ENCODE assay signal across 15 cellular contexts in genomic region chr3:49519916-49520385, GRCh38. TPM values are rescaled to one million over a fixed set of nuclear protein-coding genes. Genes with fewer than 3 reads are reported as not detected.
A peak's percentile ranks its signal among the peaks of the same experiment; 100 is the strongest.
DNase-seq lines count a peak whose midpoint lies in the region; ATAC-seq and TF ChIP-seq lines count a peak whose summit lies in the region.
"Had no signal": no experiment of that assay in that cellular context is flagged by ENCODE, and none has a peak within 500 bp of the region (broad histone marks: within the 10 kb centered on the region; RNA-seq: fewer than 3 reads in every experiment).

No MANE protein-coding gene starts in this region.

- peak overlapping the region; percentile 76 for H3K27ac Mint-ChIP-seq in nephron progenitor cell
- no peak overlapping the region for H3K27ac Mint-ChIP-seq in activated CD4-positive, alpha-beta memory T cell treated with anti-CD3 and anti-CD28 coated beads for 36 hours

- no peaks in the 10 kb centered on the region for H3K9me3 Mint-ChIP-seq in nephron progenitor cell
- H3K9me3 Mint-ChIP-seq in activated CD4-positive, alpha-beta memory T cell treated with anti-CD3 and anti-CD28 coated beads for 36 hours: no peaks in the 10 kb centered on the region
- H3K9me3 Mint-ChIP-seq: activated naive CD4-positive, alpha-beta T cell treated with anti-CD3 and anti-CD28 coated beads, Interleukin-2, amount 50 U/mL, for 24 hours had no signal

- H3K27me3 Mint-ChIP-seq in nephron progenitor cell (ENCODE audit: low read depth, poor library complexity): peaks cover 3% of the 10 kb centered on the region
- no peaks in the 10 kb centered on the region for H3K27me3 Mint-ChIP-seq in activated CD4-positive, alpha-beta memory T cell treated with anti-CD3 and anti-CD28 coated beads for 36 hours
- H3K27me3 Mint-ChIP-seq: activated naive CD4-positive, alpha-beta T cell treated with anti-CD3 and anti-CD28 coated beads, Interleukin-2, amount 50 U/mL, for 24 hours had no signal

- peaks cover 5% of the 10 kb centered on the region for H3K4me1 Mint-ChIP-seq in nephron progenitor cell
- H3K4me1 Mint-ChIP-seq in activated CD4-positive, alpha-beta memory T cell treated with anti-CD3 and anti-CD28 coated beads for 36 hours (ENCODE audit: low read depth): peaks cover 3% of the 10 kb centered on the region

- H3K36me3 Mint-ChIP-seq in nephron progenitor cell (ENCODE audit: low read depth): peaks cover 13% of the 10 kb centered on the region
- peaks cover 8% of the 10 kb centered on the region for H3K36me3 Mint-ChIP-seq in activated CD4-positive, alpha-beta memory T cell treated with anti-CD3 and anti-CD28 coated beads for 36 hours

- ATAC-seq in HG03565 (IDR thresholded peaks at IDR 0.05; ENCODE audit: unreplicated experiment): no peak
- ATAC-seq in HG03159 (IDR thresholded peaks at IDR 0.05; ENCODE audit: unreplicated experiment): no peak

- POLR2A ChIA-PET in activated CD4-positive, alpha-beta memory T cell treated with anti-CD3 and anti-CD28 coated beads for 36 hours (lab: Charles Lee): no interaction called here

- DNase-seq in CD1c-positive myeloid dendritic cell (ENCODE audit: extremely low spot score) (peak; percentile 49), NOMO-1 (lab: John Stamatoyannopoulos, UW; ENCODE audit: unreplicated experiment in 2 of 2) (peak; percentile 9 to 34), dermis blood vessel endothelial cell (peak; percentile 23), nephron progenitor cell (no peak), NCI-H2227 treated with DMSO at 0.1 percent for 48 hours (lab: John Stamatoyannopoulos, UW) (no peak)
- DNase-seq in activated CD4-positive, alpha-beta memory T cell treated with anti-CD3 and anti-CD28 coated beads for 36 hours: no peak
- DNase-seq: central memory CD4-positive, alpha-beta T cell; DMS153; HCEC 1CT; heart left ventricle; NCI-H2081 treated with DMSO at 0.1 percent for 48 hours; stimulated activated CD4-positive, alpha-beta T cell treated with anti-CD3 and anti-CD28 coated beads, Interleukin-12 subunit alpha, Interleukin-12 subunit beta, amount 100 ng/mL, for 4 hours had no signal

- CTCF ChIA-PET in activated CD4-positive, alpha-beta memory T cell treated with anti-CD3 and anti-CD28 coated beads for 36 hours (lab: Charles Lee): interaction anchor here (0.8 kb wide), 1 partner anchor 19 kb away, joined by 3 read pairs; no protein-coding TSS in a partner anchor

- intact Hi-C loops in activated CD4-positive, alpha-beta memory T cell treated with anti-CD3 and anti-CD28 coated beads for 36 hours (cut with micrococcal nuclease): no loop called here

- H3K4me3 Mint-ChIP-seq in nephron progenitor cell: no peak overlapping the region
- no peak overlapping the region for H3K4me3 Mint-ChIP-seq in activated CD4-positive, alpha-beta memory T cell treated with anti-CD3 and anti-CD28 coated beads for 36 hours
- H3K4me3 Mint-ChIP-seq: activated naive CD4-positive, alpha-beta T cell treated with anti-CD3 and anti-CD28 coated beads, Interleukin-2, amount 50 U/mL, for 24 hours had no signal

- no peak for TF ChIP-seq CTCF in nephron progenitor cell (IDR thresholded peaks at IDR 0.05)

RNA-seq across cellular contexts. Expression of gene BSN, which starts 34.3 kb away (rescaled TPM):
- total RNA-seq in dermis blood vessel endothelial cell: under 0.01 and 0.05 TPM in 2 replicates
- total RNA-seq in activated CD4-positive, alpha-beta memory T cell treated with anti-CD3 and anti-CD28 coated beads for 36 hours: under 1 TPM; 0.05 to 0.07 TPM

RNA-seq across cellular contexts. Expression of gene DAG1, which starts 49.9 kb away (rescaled TPM):
- 44.1 and 76.9 TPM in 2 replicates for total RNA-seq in dermis blood vessel endothelial cell
- total RNA-seq in activated CD4-positive, alpha-beta memory T cell treated with anti-CD3 and anti-CD28 coated beads for 36 hours: 1 to 10 TPM; 9.4 to 9.6 TPM

Comparison
In these comparisons a context has a peak if more than half of its experiments do, and no peak if none do; other contexts are left out.
1. DNase-seq: peak in CD1c-positive myeloid dendritic cell (single experiment), NOMO-1 (2 of 2) and dermis blood vessel endothelial cell (single experiment); none in nephron progenitor cell (single experiment), NCI-H2227 treated with DMSO at 0.1 percent for 48 hours (single experiment) and activated CD4-positive, alpha-beta memory T cell treated with anti-CD3 and anti-CD28 coated beads for 36 hours (single experiment).